28 cellular contexts compared by ENCODE assay signal in the genomic region with DNA sequence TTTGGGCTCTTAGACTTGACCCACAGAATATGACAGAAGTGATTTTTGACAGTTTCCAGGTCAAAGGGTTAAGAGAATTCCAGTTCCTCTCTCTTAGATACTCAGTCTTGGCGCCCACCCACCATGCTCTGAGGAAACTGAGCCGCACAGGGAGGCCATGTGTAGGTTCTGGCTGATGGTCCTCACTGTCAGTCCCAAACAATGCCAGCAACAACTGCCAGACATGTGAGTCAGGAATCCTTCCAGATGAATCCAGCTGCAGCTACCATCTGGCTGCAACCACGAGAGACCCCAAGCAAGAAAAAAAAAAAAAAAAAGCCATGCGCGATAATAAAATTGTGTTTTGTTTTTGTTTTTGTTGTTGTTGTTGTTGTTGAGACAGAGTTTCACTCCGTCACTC.
A peak's percentile ranks its signal among the peaks of the same experiment; 100 is the strongest.
DNase-seq lines count a peak whose midpoint lies in the region; ATAC-seq and TF ChIP-seq lines count a peak whose summit lies in the region.
"Had no signal": no experiment of that assay in that cellular context is flagged by ENCODE, and none has a peak within 500 bp of the region (broad histone marks: within the 10 kb centered on the region; RNA-seq: fewer than 3 reads in every experiment).

No MANE protein-coding gene starts in this region.

- no peak overlapping the region for H3K4me2 ChIP-seq in smooth muscle cell

- H3K79me2 ChIP-seq in smooth muscle cell (ENCODE audit: low read depth), result no peaks in the 10 kb centered on the region

- no peaks in the 10 kb centered on the region for H3K36me3 ChIP-seq in smooth muscle cell (ENCODE audit: low read depth)
- H3K36me3 ChIP-seq: cardiac muscle cell, heart left ventricle, lower lobe of right lung, SJSA1 had no signal

- peaks cover 20% of the 10 kb centered on the region for H3K4me1 ChIP-seq in smooth muscle cell (ENCODE audit: low read depth)
- H3K4me1 ChIP-seq: lower lobe of right lung, SJSA1 had no signal

- DNase-seq in GM04504 (ENCODE audit: low read depth) (peak; percentile 39), amniotic epithelial cell (ENCODE audit: low read depth) (peak; percentile 26), fibroblast of peridontal ligament (ENCODE audit: extremely low read depth) (peak; percentile 21), smooth muscle cell (lab: John Stamatoyannopoulos, UW; ENCODE audit: unreplicated experiment) (no peak), midbrain (lab: John Stamatoyannopoulos, UW) (no peak), NCI-H2196 treated with DMSO at 0.1 percent for 48 hours (lab: John Stamatoyannopoulos, UW; ENCODE audit: unreplicated experiment) (no peak)
- DNase-seq: activated CD4-positive, alpha-beta T cell treated with anti-CD3 and anti-CD28 coated beads, Interleukin-2, amount 50 U/mL, for 48 hours; activated CD8-positive, alpha-beta memory T cell treated with anti-CD3 and anti-CD28 coated beads, Interleukin-2, amount 50 U/mL, for 4 hours; activated naive CD4-positive, alpha-beta T cell treated with anti-CD3 and anti-CD28 coated beads, Interleukin-2, amount 10 ng/mL, durations not matched to agents 7 days and 5 days; amniotic stem cell; cortex of kidney; effector memory CD8-positive, alpha-beta T cell; KG1; lower lobe of right lung; mucosa of descending colon; NCI-H1436; NCI-H2081 treated with DMSO at 0.1 percent for 48 hours; NCI-H345; NCI-H748 treated with DMSO at 0.1 percent for 48 hours; nephron progenitor cell; retina; stimulated activated CD4-positive, alpha-beta T cell treated with anti-CD3 and anti-CD28 coated beads, Interleukin-2, amount 100 ng/mL, for 48 hours had no signal

- no peak for TF ChIP-seq CTCF in smooth muscle cell (IDR thresholded peaks at IDR 0.05; ENCODE audit: borderline replicate concordance, insufficient read depth, poor library complexity, severe bottlenecking)

- H3K4me3 ChIP-seq in smooth muscle cell, result no peak overlapping the region
- H3K4me3 ChIP-seq: cardiac muscle cell, heart left ventricle, lower lobe of right lung, mucosa of descending colon, SJSA1 had no signal

- no peaks in the 10 kb centered on the region for H3K9me3 ChIP-seq in smooth muscle cell (replicated peaks; ENCODE audit: low read depth)
- H3K9me3 ChIP-seq: heart left ventricle, lower lobe of right lung, mucosa of descending colon, SJSA1 had no signal

- WGBS in smooth muscle cell (ENCODE audit: low lambda C conversion rate), result 81% methylated on average over 6 of the region's 6 CpGs

- H2AFZ ChIP-seq in smooth muscle cell (ENCODE audit: low read depth), result no peak overlapping the region

- H3K27me3 ChIP-seq in smooth muscle cell (ENCODE audit: low read depth), result no peaks in the 10 kb centered on the region
- H3K27me3 ChIP-seq: cardiac muscle cell, heart left ventricle, SJSA1 had no signal

- peaks cover 17% of the 10 kb centered on the region for H4K20me1 ChIP-seq in smooth muscle cell (ENCODE audit: low read depth)

- peak overlapping the region; percentile 73 for H3K27ac ChIP-seq in smooth muscle cell (ENCODE audit: low read depth)
- H3K27ac ChIP-seq: C4-2B, cardiac muscle cell, heart left ventricle, lower lobe of right lung, SJSA1 had no signal

- no peaks in the 10 kb centered on the region for H3F3A ChIP-seq in smooth muscle cell (ENCODE audit: low read depth)

- no peak for ATAC-seq in GM18502 (IDR thresholded peaks at IDR 0.05; ENCODE audit: poor library complexity, unreplicated experiment)
- ATAC-seq: activated CD4-positive, CD25-positive, alpha-beta regulatory T cell treated with anti-CD3 and anti-CD28 coated beads, Interleukin-2, amount 50 U/mL, for 24 hours; effector memory CD8-positive, alpha-beta T cell; lower lobe of right lung; mucosa of descending colon had no signal

- H3K9ac ChIP-seq in smooth muscle cell (ENCODE audit: low read depth), result no peak overlapping the region

Comparison
In these comparisons a context has a peak if more than half of its experiments do, and no peak if none do; other contexts are left out.
1. DNase-seq: peak in GM04504 (single experiment), amniotic epithelial cell (single experiment) and fibroblast of peridontal ligament (single experiment); none in smooth muscle cell (single experiment), midbrain (single experiment) and NCI-H2196 treated with DMSO at 0.1 percent for 48 hours (single experiment).